Comparison of ENCODE assay signal across 7 cellular contexts in genomic region chr2:73175663-73176204, GRCh38. TPM values are rescaled to one million over a fixed set of nuclear protein-coding genes. Genes with fewer than 3 reads are reported as not detected.
DNase-seq lines count a peak whose midpoint lies in the region; ATAC-seq lines count a peak whose summit lies in the region.

No MANE protein-coding gene starts in this region.

- no peaks in the 10 kb centered on the region for H3K79me1 ChIP-seq in mesenchymal stem cell (replicated peaks; ENCODE audit: low read length, poor library complexity, severe bottlenecking)

- no peaks in the 10 kb centered on the region for H3K36me3 ChIP-seq in endocrine pancreas (ENCODE audit: control insufficient read depth, insufficient read depth, low read length)
- H3K36me3 ChIP-seq in mesenchymal stem cell (ENCODE audit: control insufficient read depth in 1 of 2, insufficient read depth in 2 of 2, low read depth in 1 of 2, low read length in 2 of 2), result no peaks in the 10 kb centered on the region

- H2AFZ ChIP-seq in mesenchymal stem cell (ENCODE audit: low read depth, low read length), result no peak overlapping the region

- peak overlapping the region; percentile 27 for H4K8ac ChIP-seq in mesenchymal stem cell (ENCODE audit: low read length)

- H3K9me3 ChIP-seq in endocrine pancreas (ENCODE audit: control insufficient read depth, low read length) (no peaks in the 10 kb centered on the region), mesenchymal stem cell (ENCODE audit: control insufficient read depth, low read length) (no peaks in the 10 kb centered on the region)

- no peaks in the 10 kb centered on the region for H3K9me3 Mint-ChIP-seq in activated CD8-positive, alpha-beta memory T cell treated with anti-CD3 and anti-CD28 coated beads, Interleukin-2, amount 10 ng/mL, durations not matched to agents 7 days and 5 days (ENCODE audit: low read depth)

- ATAC-seq in GM18907 (IDR thresholded peaks at IDR 0.05; ENCODE audit: unreplicated experiment), result peak; percentile 32
- peak; percentile 51 for ATAC-seq in activated CD8-positive, alpha-beta memory T cell treated with anti-CD3 and anti-CD28 coated beads, Interleukin-2, amount 10 ng/mL, durations not matched to agents 7 days and 5 days
- no peak for ATAC-seq in GM21515 (IDR thresholded peaks at IDR 0.05; ENCODE audit: unreplicated experiment)

- no peak overlapping the region for H4K91ac ChIP-seq in mesenchymal stem cell (ENCODE audit: low read length)

- H3K27me3 Mint-ChIP-seq in activated CD8-positive, alpha-beta memory T cell treated with anti-CD3 and anti-CD28 coated beads, Interleukin-2, amount 10 ng/mL, durations not matched to agents 7 days and 5 days, result peaks cover 66% of the 10 kb centered on the region

- H3K27ac ChIP-seq in mesenchymal stem cell (ENCODE audit: low read length, poor library complexity, severe bottlenecking), result no peak overlapping the region

- no peak overlapping the region for H2BK12ac ChIP-seq in mesenchymal stem cell (ENCODE audit: low read length in 2 of 2)

- no peak overlapping the region for H3K4me3 Mint-ChIP-seq in activated CD8-positive, alpha-beta memory T cell treated with anti-CD3 and anti-CD28 coated beads, Interleukin-2, amount 10 ng/mL, durations not matched to agents 7 days and 5 days

- H3K23ac ChIP-seq in mesenchymal stem cell (ENCODE audit: low read length in 2 of 2), result no peak overlapping the region

- no peaks in the 10 kb centered on the region for H3K4me1 ChIP-seq in endocrine pancreas (ENCODE audit: control insufficient read depth, insufficient read depth, low read length)
- peaks cover 20% of the 10 kb centered on the region for H3K4me1 ChIP-seq in mesenchymal stem cell (ENCODE audit: control insufficient read depth, insufficient read depth, low read depth, low read length)

- H3K4me3 ChIP-seq in endocrine pancreas (ENCODE audit: control insufficient read depth, insufficient read depth, low read length) (no peak overlapping the region), mesenchymal stem cell (ENCODE audit: insufficient read depth in 1 of 2, low read depth in 1 of 2, low read length in 2 of 2) (peak overlapping the region; percentile 16 to 86)

- H2BK5ac ChIP-seq in mesenchymal stem cell (ENCODE audit: low read depth, low read length, poor library complexity, severe bottlenecking), result no peak overlapping the region

- DNase-seq in NCI-H2227 (lab: John Stamatoyannopoulos, UW; ENCODE audit: unreplicated experiment), result peak; percentile 74
- DNase-seq in activated CD8-positive, alpha-beta memory T cell treated with anti-CD3 and anti-CD28 coated beads, Interleukin-2, amount 10 ng/mL, durations not matched to agents 7 days and 5 days, result peak; percentile 72
- peak; percentile 61 for DNase-seq in mesenchymal stem cell
- DNase-seq in stimulated activated CD8-positive, alpha-beta memory T cell treated with anti-CD3 and anti-CD28 coated beads, Interleukin-15, amount 100 ng/mL, for 1 hour (ENCODE audit: low read depth), result peak; percentile 43

- H3K4me1 Mint-ChIP-seq in activated CD8-positive, alpha-beta memory T cell treated with anti-CD3 and anti-CD28 coated beads, Interleukin-2, amount 10 ng/mL, durations not matched to agents 7 days and 5 days, result peaks cover 17% of the 10 kb centered on the region

- H3K14ac ChIP-seq in mesenchymal stem cell (ENCODE audit: low read length in 2 of 2), result no peak overlapping the region

- H2AK5ac ChIP-seq in mesenchymal stem cell (ENCODE audit: low read length, severe bottlenecking), result no peak overlapping the region

- H3K9ac ChIP-seq in endocrine pancreas (ENCODE audit: control insufficient read depth, insufficient read depth, low read length) (peak overlapping the region; percentile 54), mesenchymal stem cell (ENCODE audit: low read length) (peak overlapping the region; percentile 80)

- H3K18ac ChIP-seq in mesenchymal stem cell (ENCODE audit: low read depth in 1 of 2, low read length in 2 of 2), result peak overlapping the region; percentile 2 to 6

- peak overlapping the region in 1 of 2 experiments; percentile 19 for H3K4ac ChIP-seq in mesenchymal stem cell (ENCODE audit: low read depth in 1 of 2, low read length in 2 of 2)

- no peak overlapping the region for H3K27ac Mint-ChIP-seq in activated CD8-positive, alpha-beta memory T cell treated with anti-CD3 and anti-CD28 coated beads, Interleukin-2, amount 10 ng/mL, durations not matched to agents 7 days and 5 days

- H3K4me2 ChIP-seq in mesenchymal stem cell (ENCODE audit: low read length, poor library complexity, severe bottlenecking), result peak overlapping the region; percentile 78

- WGBS in mesenchymal stem cell, result under 1% methylated on average over 43 of the region's 59 CpGs

- peak overlapping the region; percentile 45 for H2BK120ac ChIP-seq in mesenchymal stem cell (ENCODE audit: low read depth, low read length)

- H3K27me3 ChIP-seq in endocrine pancreas (ENCODE audit: control insufficient read depth, insufficient read depth, low read length), result no peaks in the 10 kb centered on the region
- peaks cover 59 to 60% of the 10 kb centered on the region in 2 experiments for H3K27me3 ChIP-seq in mesenchymal stem cell (ENCODE audit: control insufficient read depth in 1 of 2, insufficient read depth in 1 of 2, low read length in 2 of 2)

- CTCF ChIA-PET in activated CD8-positive, alpha-beta memory T cell treated with anti-CD3 and anti-CD28 coated beads, Interleukin-2, amount 10 ng/mL, durations not matched to agents 7 days and 5 days (lab: Charles Lee), result interaction anchor here (0.6 to 6.6 kb wide), 19 partner anchors 11 to 403 kb away, joined by 3 to 80 read pairs (median 11); partner anchors contain the start of genes RAB11FIP5, SMYD5 and SPR

- H3K36me3 Mint-ChIP-seq in activated CD8-positive, alpha-beta memory T cell treated with anti-CD3 and anti-CD28 coated beads, Interleukin-2, amount 10 ng/mL, durations not matched to agents 7 days and 5 days, result no peaks in the 10 kb centered on the region

- H2BK15ac ChIP-seq in mesenchymal stem cell (ENCODE audit: low read depth, poor library complexity, severe bottlenecking), result peak overlapping the region; percentile 54

RNA-seq across cellular contexts. Expression of gene NOTO, which starts 26.6 kb away (rescaled TPM):
- not detected for total RNA-seq in activated CD8-positive, alpha-beta memory T cell treated with anti-CD3 and anti-CD28 coated beads, Interleukin-2, amount 10 ng/mL, durations not matched to agents 7 days and 5 days
- polyA plus RNA-seq in mesenchymal stem cell (2013, experiment 1 of 2), result 0.01 TPM
- 0.01 TPM for polyA plus RNA-seq in mesenchymal stem cell (2013, experiment 2 of 2)

RNA-seq across cellular contexts. Expression of gene SMYD5, which starts 38.3 kb away (rescaled TPM):
- 10 to 100 TPM; 17.0 to 26.8 TPM for total RNA-seq in activated CD8-positive, alpha-beta memory T cell treated with anti-CD3 and anti-CD28 coated beads, Interleukin-2, amount 10 ng/mL, durations not matched to agents 7 days and 5 days
- polyA plus RNA-seq in mesenchymal stem cell (2013, experiment 1 of 2), result 10.1 TPM
- 11.1 TPM for polyA plus RNA-seq in mesenchymal stem cell (2013, experiment 2 of 2)

RNA-seq across cellular contexts. Expression of gene PRADC1, which starts 57.3 kb away (rescaled TPM):
- total RNA-seq in activated CD8-positive, alpha-beta memory T cell treated with anti-CD3 and anti-CD28 coated beads, Interleukin-2, amount 10 ng/mL, durations not matched to agents 7 days and 5 days, result 10 to 100 TPM; 13.7 to 14.7 TPM
- polyA plus RNA-seq in mesenchymal stem cell (2013, experiment 1 of 2), result 19.4 TPM
- 20.4 TPM for polyA plus RNA-seq in mesenchymal stem cell (2013, experiment 2 of 2)

RNA-seq across cellular contexts. Expression of gene CCT7, which starts 58.4 kb away (rescaled TPM):
- total RNA-seq in activated CD8-positive, alpha-beta memory T cell treated with anti-CD3 and anti-CD28 coated beads, Interleukin-2, amount 10 ng/mL, durations not matched to agents 7 days and 5 days, result 100 to 1,000 TPM; 362 to 449 TPM
- polyA plus RNA-seq in mesenchymal stem cell (2013, experiment 1 of 2), result 270 TPM
- 269 TPM for polyA plus RNA-seq in mesenchymal stem cell (2013, experiment 2 of 2)
